In the genomic region with DNA sequence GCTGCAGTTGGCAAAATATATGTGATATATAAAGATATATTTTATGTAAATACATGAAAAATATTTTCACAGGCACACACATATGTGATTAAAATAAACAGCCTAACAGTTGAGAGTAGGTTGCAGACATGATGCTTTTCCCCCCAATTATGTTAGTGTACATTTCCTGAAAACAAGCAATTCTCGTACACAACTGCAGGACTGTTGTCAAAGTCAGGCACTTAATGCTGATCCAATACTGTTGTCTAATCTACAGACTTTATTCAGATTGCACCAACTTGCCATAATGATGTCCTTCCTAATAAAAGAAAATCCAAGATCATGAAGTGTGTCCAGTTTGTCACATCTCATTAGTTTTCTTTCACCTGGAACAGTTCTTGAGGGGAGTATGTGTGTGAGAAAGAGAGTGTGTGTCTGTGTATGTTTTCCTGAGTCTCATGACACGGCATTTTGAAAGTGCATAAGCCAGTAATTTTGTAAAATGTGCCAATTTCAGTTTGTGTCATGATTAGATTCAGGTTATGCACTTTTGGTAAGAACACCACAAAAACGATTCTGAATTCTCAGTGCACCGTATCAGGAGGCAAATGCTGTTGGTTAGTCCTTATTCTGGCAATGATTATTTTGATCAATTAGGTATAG, we compare ENCODE assay signal across 9 cellular contexts. TPM values are rescaled to one million over a fixed set of nuclear protein-coding genes. Genes with fewer than 3 reads are reported as not detected.
DNase-seq lines count a peak whose midpoint lies in the region; ATAC-seq and TF ChIP-seq lines count a peak whose summit lies in the region.
"Had no signal": no experiment of that assay in that cellular context is flagged by ENCODE, and none has a peak within 500 bp of the region (broad histone marks: within the 10 kb centered on the region; RNA-seq: fewer than 3 reads in every experiment).

No MANE protein-coding gene starts in this region.

- H3K4me3 ChIP-seq in breast epithelium = no peak overlapping the region

- ATAC-seq in GM18508 (IDR thresholded peaks at IDR 0.05; ENCODE audit: insufficient read depth, unreplicated experiment) (peak; percentile 94), GM19438 (IDR thresholded peaks at IDR 0.05; ENCODE audit: low read depth, unreplicated experiment) (peak; percentile 89), HG02884 (IDR thresholded peaks at IDR 0.05; ENCODE audit: unreplicated experiment) (peak; percentile 94), HG03565 (IDR thresholded peaks at IDR 0.05; ENCODE audit: unreplicated experiment) (peak; percentile 98)

- H3K27me3 ChIP-seq in breast epithelium = no peaks in the 10 kb centered on the region

- no peaks in the 10 kb centered on the region for H3K9me3 ChIP-seq in breast epithelium

- no peak for TF ChIP-seq POLR2A in breast epithelium (IDR thresholded peaks at IDR 0.05)

- intact Hi-C loops in breast epithelium (cut with DNase I; ENCODE audit: low total_unique reads) = no loop called here

- H3K27ac ChIP-seq in breast epithelium = no peak overlapping the region

- DNase-seq in NCI-H1930 (lab: John Stamatoyannopoulos, UW) (no peak), breast epithelium (ENCODE audit: low spot score in 2 of 2) (no peak), GM19240 (ENCODE audit: insufficient read length, low spot score) (no peak)
- no peak for DNase-seq in activated CD4-positive, alpha-beta T cell treated with anti-CD3 and anti-CD28 coated beads for 1 hour
- DNase-seq: activated CD4-positive, alpha-beta T cell treated with anti-CD3 and anti-CD28 coated beads for 48 hours had no signal

- H3K4me1 ChIP-seq in breast epithelium = no peaks in the 10 kb centered on the region

- no peaks in the 10 kb centered on the region for H3K36me3 ChIP-seq in breast epithelium

- TF ChIP-seq CTCF in breast epithelium (IDR thresholded peaks at IDR 0.05) = no peak

RNA-seq across cellular contexts. Expression of gene SEL1L, which starts 16.5 kb away (rescaled TPM):
- 10 to 100 TPM; 53.7 to 84.3 (median 65.9) TPM for total RNA-seq in breast epithelium
